8 cellular contexts compared by ENCODE assay signal in the genomic region with DNA sequence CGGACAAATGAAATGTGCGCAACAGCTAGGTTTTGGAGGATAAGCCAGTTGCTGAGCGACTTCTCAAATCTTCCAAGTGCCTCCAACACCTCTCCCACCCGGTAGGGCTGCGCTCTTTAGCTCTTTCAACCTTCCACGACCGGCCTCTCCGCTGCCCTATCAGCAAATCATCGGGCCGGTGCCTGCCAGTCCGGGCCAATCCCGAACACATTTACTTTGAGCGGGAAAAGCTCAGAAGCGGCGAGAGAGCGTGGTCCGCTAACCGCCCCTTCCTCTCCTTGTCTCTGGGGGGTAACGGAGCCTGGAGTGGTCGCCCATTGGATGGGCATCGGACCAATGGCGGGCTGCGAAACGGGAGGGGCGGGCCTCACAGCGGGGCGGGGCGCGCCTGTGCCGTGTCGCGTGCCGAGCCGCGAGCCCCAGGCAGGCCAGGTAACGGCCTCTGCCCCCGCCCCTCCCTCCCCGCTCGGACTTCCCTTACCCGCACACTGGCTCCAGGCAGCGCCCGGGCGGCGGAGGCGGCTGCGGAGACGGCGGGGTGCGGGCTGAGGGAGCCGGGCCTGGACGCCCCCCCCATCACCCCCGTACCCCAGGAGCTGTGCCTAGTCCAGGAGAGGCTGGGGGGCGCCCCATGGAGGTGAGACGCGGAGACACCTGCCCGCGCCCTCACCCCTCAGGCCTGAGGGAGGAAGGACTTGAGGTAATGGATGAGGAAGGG. TPM values are rescaled to one million over a fixed set of nuclear protein-coding genes. Genes with fewer than 3 reads are reported as not detected.
DNase-seq lines count a peak whose midpoint lies in the region; ATAC-seq and TF ChIP-seq lines count a peak whose summit lies in the region.

A gene (plus strand): TSS at position 486 of the 718 bp plus-strand sequence. CDS start 146 bp downstream, at position 632.

- H3K36me3 ChIP-seq in heart left ventricle (no peaks in the 10 kb centered on the region), neutrophil (no peaks in the 10 kb centered on the region), gastroesophageal sphincter (no peaks in the 10 kb centered on the region)

- peaks cover 0 to 12% (median 0%) of the 10 kb centered on the region in 12 donors for H3K4me1 ChIP-seq in heart left ventricle
- H3K4me1 ChIP-seq in neutrophil (ENCODE audit: control insufficient read depth in 1 of 2, insufficient read depth in 1 of 2, low read depth in 1 of 2, low read length in 1 of 2), result peaks cover 4 to 14% of the 10 kb centered on the region in 2 experiments
- H3K4me1 ChIP-seq in gastroesophageal sphincter, result peaks cover 0 to 14% (median 4%) of the 10 kb centered on the region in 3 donors

- no peak within 1 kb of the TSS for H3K27ac ChIP-seq in heart left ventricle
- H3K27ac ChIP-seq in neutrophil, result no peak within 1 kb of the TSS
- no peak within 1 kb of the TSS for H3K27ac ChIP-seq in gastroesophageal sphincter

- H3K27me3 ChIP-seq in heart left ventricle (peaks cover 18 to 62% (median 39%) of the 10 kb centered on the region in 9 donors), neutrophil (peaks cover 87% of the 10 kb centered on the region), gastroesophageal sphincter (peaks cover 77% of the 10 kb centered on the region)

- H3K27ac Mint-ChIP-seq in chondrocyte (ENCODE audit: unreplicated experiment), result no peak within 1 kb of the TSS

- TF ChIP-seq POLR2A in heart left ventricle (IDR thresholded peaks at IDR 0.05), result no peak
- no peak for TF ChIP-seq POLR2A in gastroesophageal sphincter (IDR thresholded peaks at IDR 0.05)

- H3K4me3 Mint-ChIP-seq in chondrocyte (ENCODE audit: unreplicated experiment), result peak within 1 kb of the TSS; percentile 68

- DNase-seq in heart left ventricle (peak in 1 of 5 donors; percentile 27), left ventricle myocardium superior (no peak), SKM-1 (lab: John Stamatoyannopoulos, UW; ENCODE audit: unreplicated experiment) (peak; percentile 64), chondrocyte (ENCODE audit: low spot score) (no peak)

- peaks cover 12% of the 10 kb centered on the region for H3K27me3 Mint-ChIP-seq in chondrocyte (ENCODE audit: low read depth)

- H3K36me3 Mint-ChIP-seq in chondrocyte (ENCODE audit: low read depth), result peaks cover 1% of the 10 kb centered on the region

- 5 to 11% (median 9%) methylated on average over 37 to 57 of the region's 57 CpGs for WGBS in heart left ventricle, 4 donors
- WGBS in gastroesophageal sphincter (ENCODE audit: low coverage in 1 of 2), 2 donors, result 55% methylated on average over 2 to 5 of the region's 57 CpGs

- H3K4me1 Mint-ChIP-seq in chondrocyte (ENCODE audit: low read depth), result peaks cover 8% of the 10 kb centered on the region

- ATAC-seq in heart left ventricle (peak in 1 of 4 donors; percentile 29), left ventricle myocardium superior (no peak), HG03196 (IDR thresholded peaks at IDR 0.05; ENCODE audit: unreplicated experiment) (no peak), GM21723 (IDR thresholded peaks at IDR 0.05; ENCODE audit: unreplicated experiment) (no peak), gastroesophageal sphincter (no peak)

- H3K9me3 ChIP-seq in heart left ventricle (peaks cover 0 to 5% (median 0%) of the 10 kb centered on the region in 12 donors), neutrophil (no peaks in the 10 kb centered on the region), gastroesophageal sphincter (peaks cover 0 to 11% (median 0%) of the 10 kb centered on the region in 3 donors)

- TF ChIP-seq CTCF in heart left ventricle (IDR thresholded peaks at IDR 0.05) (no peak), chondrocyte (IDR thresholded peaks at IDR 0.05) (peak; percentile 32), neutrophil (IDR thresholded peaks at IDR 0.05) (no peak), gastroesophageal sphincter (IDR thresholded peaks at IDR 0.05) (no peak)

- no peaks in the 10 kb centered on the region for H3K9me3 Mint-ChIP-seq in chondrocyte (ENCODE audit: low read depth)

- intact Hi-C loops in heart left ventricle (cut with DNase I), result no loop called here
- intact Hi-C loops in left ventricle myocardium superior (cut with micrococcal nuclease), result no loop called here

- H3K4me3 ChIP-seq in heart left ventricle (peak within 1 kb of the TSS in 9 of 12 donors; percentile 5 to 31 (median 15)), neutrophil (ENCODE audit: low read depth in 1 of 2, low read length in 1 of 2) (peak within 1 kb of the TSS; percentile 43 to 59), gastroesophageal sphincter (peak within 1 kb of the TSS in 1 of 2 donors; percentile 33)

- no peak for TF ChIP-seq EP300 in gastroesophageal sphincter (IDR thresholded peaks at IDR 0.05)

RNA-seq across cellular contexts. Expression of the gene that starts here (rescaled TPM):
- total RNA-seq in heart left ventricle, result not detected
- under 1 TPM in 1 of 2 donors, not detected in 1; 0.03 TPM for polyA plus RNA-seq in heart left ventricle
- not detected for total RNA-seq in left ventricle myocardium superior
- 0.31 to 0.32 TPM (median 0.31 TPM) in 3 replicates for total RNA-seq in chondrocyte
- total RNA-seq in gastroesophageal sphincter, result under 1 TPM in 2 of 4 donors, not detected in 2; 0.12 to 0.47 TPM
